ENCODE assay signal across 1 cellular context in the genomic region with DNA sequence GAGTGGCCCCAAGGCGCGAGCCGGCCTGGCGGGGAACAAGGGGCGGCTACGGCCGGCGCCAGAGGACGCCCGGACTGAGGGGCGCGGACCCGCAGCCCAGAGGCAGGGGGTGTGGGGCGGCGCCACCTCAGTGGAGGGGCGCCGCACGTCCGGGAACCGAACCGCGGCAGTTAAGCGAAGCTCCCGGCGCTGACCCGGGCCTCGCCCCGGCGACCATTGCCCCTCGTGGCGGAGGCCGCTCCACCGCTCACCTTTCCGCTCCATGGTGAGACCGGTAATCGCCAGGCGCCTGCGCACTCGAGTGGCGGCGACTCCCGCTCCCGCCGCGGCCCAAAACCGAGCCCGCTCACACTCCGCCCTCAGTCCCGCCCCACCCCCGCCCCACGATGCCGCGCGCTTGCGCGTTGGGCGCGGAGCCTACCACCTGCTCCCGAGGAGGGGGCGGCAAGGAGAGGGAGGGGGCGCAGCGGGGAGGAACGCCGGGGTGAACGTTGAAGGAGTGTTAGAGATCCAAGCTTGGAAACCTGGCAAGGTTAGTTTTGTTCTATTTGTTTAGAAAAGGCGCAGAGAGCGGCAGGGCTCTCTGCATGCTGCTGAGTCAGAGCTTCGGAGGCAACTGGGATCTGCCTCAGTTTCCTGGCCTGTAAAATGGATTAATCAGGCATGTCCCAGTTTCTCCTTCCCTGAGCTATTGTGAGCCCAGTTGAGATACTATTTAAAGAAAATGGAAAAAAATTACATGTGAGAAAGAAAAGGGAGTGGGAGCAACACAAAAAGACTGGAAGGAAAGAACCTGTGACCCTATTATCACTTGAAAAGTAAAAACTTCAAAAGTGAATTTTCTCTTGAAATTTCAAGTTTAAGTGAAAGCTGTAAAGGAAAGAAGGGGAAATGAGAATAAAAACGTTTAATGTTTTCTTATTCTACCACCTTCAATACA.
A peak's percentile ranks its signal among the peaks of the same experiment; 100 is the strongest.
TF ChIP-seq lines count a peak whose summit lies in the region.

TSS of gene SRPK1 (minus strand) at position 306 of the 940 bp plus-strand sequence. CDS start at position 264, 42 bp downstream.

TF ChIP-seq in HepG2, 621 proteins besides CTCF, POLR2A, EP300 and RAD21 (continued from another document and continues in another):
- TF ChIP-seq PAWR (CRISPR knock-in tag; IDR thresholded peaks at IDR 0.05; ENCODE audit: borderline replicate concordance): 0 out of 2 replicates have a peak, but pooled peaks have one; percentile 93
- peak; percentile 85 for TF ChIP-seq IKZF5 (CRISPR knock-in tag; IDR thresholded peaks at IDR 0.05)
- peak; percentile 79; the same call in 1 of the 2 replicates for TF ChIP-seq ZC3H13 (CRISPR knock-in tag; IDR thresholded peaks at IDR 0.05)
- TF ChIP-seq RERE (CRISPR knock-in tag; IDR thresholded peaks at IDR 0.05; ENCODE audit: low read depth): no peak
- peak; percentile 94 for TF ChIP-seq ZBED4 (CRISPR knock-in tag; IDR thresholded peaks at IDR 0.05; ENCODE audit: borderline replicate concordance)
- TF ChIP-seq, protein P1, sequence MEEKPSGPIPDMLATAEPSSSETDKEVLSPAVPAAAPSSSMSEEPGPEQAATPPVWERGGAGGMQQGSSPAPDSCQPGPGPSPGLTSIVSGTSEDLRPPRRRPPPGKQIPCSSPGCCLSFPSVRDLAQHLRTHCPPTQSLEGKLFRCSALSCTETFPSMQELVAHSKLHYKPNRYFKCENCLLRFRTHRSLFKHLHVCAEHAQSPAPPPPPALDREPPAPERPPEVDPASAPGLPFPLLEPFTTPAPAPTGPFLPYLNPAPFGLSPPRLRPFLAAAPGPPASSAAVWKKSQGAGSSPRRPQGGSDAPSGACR (CRISPR knock-in tag; IDR thresholded peaks at IDR 0.05): peak; percentile 70; the same call in 1 of the 2 replicates
- TF ChIP-seq NFE2L2 (IDR thresholded peaks at IDR 0.05; ENCODE audit: low read length): peak; percentile 46; the same call in 1 of the 2 replicates
- peak; percentile 83; the same call in 1 of the 2 replicates for TF ChIP-seq YEATS4 (CRISPR knock-in tag; IDR thresholded peaks at IDR 0.05; ENCODE audit: borderline replicate concordance)
- peak; percentile 93 for TF ChIP-seq ZNF274 (CRISPR knock-in tag; IDR thresholded peaks at IDR 0.05)
- no peak; the same call in 1 of the 2 replicates for TF ChIP-seq ELK4 (CRISPR knock-in tag; IDR thresholded peaks at IDR 0.05; ENCODE audit: borderline replicate concordance)
- TF ChIP-seq, protein P2, sequence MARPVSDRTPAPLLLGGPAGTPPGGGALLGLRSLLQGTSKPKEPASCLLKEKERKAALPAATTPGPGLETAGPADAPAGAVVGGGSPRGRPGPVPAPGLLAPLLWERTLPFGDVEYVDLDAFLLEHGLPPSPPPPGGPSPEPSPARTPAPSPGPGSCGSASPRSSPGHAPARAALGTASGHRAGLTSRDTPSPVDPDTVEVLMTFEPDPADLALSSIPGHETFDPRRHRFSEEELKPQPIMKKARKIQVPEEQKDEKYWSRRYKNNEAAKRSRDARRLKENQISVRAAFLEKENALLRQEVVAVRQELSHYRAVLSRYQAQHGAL (CRISPR knock-in tag; IDR thresholded peaks at IDR 0.05; ENCODE audit: not compliant biosample characterization): peak; percentile 79
- TF ChIP-seq CAMTA2 (CRISPR knock-in tag; IDR thresholded peaks at IDR 0.05; ENCODE audit: borderline replicate concordance): peak; percentile 88
- TF ChIP-seq IRX3 (CRISPR knock-in tag; IDR thresholded peaks at IDR 0.05; ENCODE audit: borderline replicate concordance, low read depth): 0 out of 2 replicates have a peak, but pooled peaks have one; percentile 81
- no peak for TF ChIP-seq GABPA (IDR thresholded peaks at IDR 0.05; ENCODE audit: low read depth, low read length)
- TF ChIP-seq GABPA (CRISPR knock-in tag; IDR thresholded peaks at IDR 0.05; ENCODE audit: low read depth): no peak
- no peak for TF ChIP-seq HMG20B (CRISPR knock-in tag; conservative IDR thresholded peaks at IDR 0.05)
- peak; percentile 59; the same call in 1 of the 2 replicates for TF ChIP-seq FOXA3 (CRISPR knock-in tag; IDR thresholded peaks at IDR 0.05)
- no peak; the same call in 1 of the 2 replicates for TF ChIP-seq ZNF12 (CRISPR knock-in tag; IDR thresholded peaks at IDR 0.05)
- TF ChIP-seq TAF1 (CRISPR knock-in tag; IDR thresholded peaks at IDR 0.05): peak; percentile 98
- TF ChIP-seq, protein P3, sequence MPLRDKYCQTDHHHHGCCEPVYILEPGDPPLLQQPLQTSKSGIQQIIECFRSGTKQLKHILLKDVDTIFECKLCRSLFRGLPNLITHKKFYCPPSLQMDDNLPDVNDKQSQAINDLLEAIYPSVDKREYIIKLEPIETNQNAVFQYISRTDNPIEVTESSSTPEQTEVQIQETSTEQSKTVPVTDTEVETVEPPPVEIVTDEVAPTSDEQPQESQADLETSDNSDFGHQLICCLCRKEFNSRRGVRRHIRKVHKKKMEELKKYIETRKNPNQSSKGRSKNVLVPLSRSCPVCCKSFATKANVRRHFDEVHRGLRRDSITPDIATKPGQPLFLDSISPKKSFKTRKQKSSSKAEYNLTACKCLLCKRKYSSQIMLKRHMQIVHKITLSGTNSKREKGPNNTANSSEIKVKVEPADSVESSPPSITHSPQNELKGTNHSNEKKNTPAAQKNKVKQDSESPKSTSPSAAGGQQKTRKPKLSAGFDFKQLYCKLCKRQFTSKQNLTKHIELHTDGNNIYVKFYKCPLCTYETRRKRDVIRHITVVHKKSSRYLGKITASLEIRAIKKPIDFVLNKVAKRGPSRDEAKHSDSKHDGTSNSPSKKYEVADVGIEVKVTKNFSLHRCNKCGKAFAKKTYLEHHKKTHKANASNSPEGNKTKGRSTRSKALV (CRISPR knock-in tag; IDR thresholded peaks at IDR 0.05): peak; percentile 68; the same call in 1 of the 2 replicates
- TF ChIP-seq THAP8 (CRISPR knock-in tag; IDR thresholded peaks at IDR 0.05; ENCODE audit: borderline replicate concordance): no peak; the same call in 1 of the 2 replicates
- 0 out of 2 replicates have a peak, but pooled peaks have one; percentile 73 for TF ChIP-seq RARG (CRISPR knock-in tag; IDR thresholded peaks at IDR 0.05; ENCODE audit: low read depth)
- TF ChIP-seq DRAP1 (CRISPR knock-in tag; IDR thresholded peaks at IDR 0.05): peak; percentile 93
- TF ChIP-seq ZNF891 (CRISPR knock-in tag; IDR thresholded peaks at IDR 0.05): peak; percentile 81
- TF ChIP-seq GATA4 (IDR thresholded peaks at IDR 0.05; ENCODE audit: borderline replicate concordance, low read depth): peak; percentile 69; the same call in 1 of the 2 replicates
- no peak for TF ChIP-seq TERF1 (CRISPR knock-in tag; IDR thresholded peaks at IDR 0.05)
